ENCODE assay signal across 11 cellular contexts in the genomic region with DNA sequence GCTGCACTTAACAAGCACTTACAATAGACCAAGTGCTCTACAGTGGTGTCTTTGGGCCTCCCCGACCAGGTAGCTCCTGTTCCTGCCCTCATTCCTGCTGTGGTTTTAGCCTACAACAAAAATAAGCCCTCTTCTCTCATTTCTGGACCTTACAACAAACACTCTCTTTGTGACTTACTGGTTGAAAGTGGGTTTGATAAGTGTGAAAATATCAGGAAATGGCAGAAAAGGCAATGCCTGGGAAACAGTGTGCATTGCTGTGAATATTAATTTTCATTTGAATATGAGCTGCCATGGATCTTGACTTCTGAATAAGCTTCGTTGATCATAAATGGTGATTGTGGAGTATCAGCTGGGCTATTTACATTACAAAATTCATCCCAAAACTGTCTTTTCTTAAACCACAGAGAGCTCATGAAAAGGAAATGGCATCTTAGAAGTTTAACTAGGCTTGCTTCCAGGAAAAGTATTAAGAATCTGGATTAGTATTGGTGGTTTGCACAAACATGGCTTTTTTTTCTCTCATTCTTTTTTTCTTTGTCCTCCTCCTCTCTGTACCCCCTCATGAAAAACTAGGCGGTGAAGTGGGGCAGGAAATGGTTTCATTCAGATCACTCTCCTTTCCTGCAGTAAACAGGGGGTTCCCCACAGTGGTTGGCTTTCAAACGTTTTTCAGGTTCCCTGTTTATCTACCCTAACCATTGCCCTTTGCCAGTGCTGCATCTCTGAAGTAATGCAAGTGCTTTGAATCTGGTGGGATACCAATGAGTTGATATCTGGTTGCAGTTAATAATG. TPM values are rescaled to one million over a fixed set of nuclear protein-coding genes. Genes with fewer than 3 reads are reported as not detected.
DNase-seq lines count a peak whose midpoint lies in the region; ATAC-seq and TF ChIP-seq lines count a peak whose summit lies in the region.
"Had no signal": no experiment of that assay in that cellular context is flagged by ENCODE, and none has a peak within 500 bp of the region (broad histone marks: within the 10 kb centered on the region; RNA-seq: fewer than 3 reads in every experiment).

No MANE protein-coding gene starts in this region.

- H3K9me3 Mint-ChIP-seq in neural crest cell (no peaks in the 10 kb centered on the region), GM23338 (peaks cover 3% of the 10 kb centered on the region; the same call in 1 of the 3 replicates)

- H4K20me1 ChIP-seq in OCI-LY7 (ENCODE audit: insufficient read depth, low read length) (no peaks in the 10 kb centered on the region), GM23338 (replicated peaks; ENCODE audit: insufficient read depth) (no peaks in the 10 kb centered on the region)

- no peaks in the 10 kb centered on the region for H3K27me3 ChIP-seq in GM23338 (ENCODE audit: insufficient read depth)

- ATAC-seq in HG02678 (IDR thresholded peaks at IDR 0.05; ENCODE audit: unreplicated experiment) (peak; percentile 88), GM23338 (no peak)

- BruUV-seq in OCI-LY7 (replicated peaks; lab: Mats Ljungman, UMichigan) = no TSS peak

- H3K4me3 ChIP-seq in OCI-LY7 (ENCODE audit: low read depth, low read length, poor library complexity, severe bottlenecking) = peak overlapping the region; percentile 29
- H3K4me3 ChIP-seq in GM23338 = no peak overlapping the region
- H3K4me3 ChIP-seq in coronary artery = no peak overlapping the region
- H3K4me3 ChIP-seq: lung had no signal

- peak overlapping the region; percentile 12 for H3K27ac Mint-ChIP-seq in neural crest cell (ENCODE audit: unreplicated experiment)
- H3K27ac Mint-ChIP-seq in GM23338 = no peak overlapping the region

- H3F3A ChIP-seq in GM23338 (replicated peaks; ENCODE audit: low read depth) = no peaks in the 10 kb centered on the region

- CTCF ChIA-PET in OCI-LY7 (lab: Charles Lee; ENCODE audit: unreplicated experiment) = no interaction called here

- no peak overlapping the region for H3K4me3 Mint-ChIP-seq in neural crest cell
- H3K4me3 Mint-ChIP-seq in GM23338 = no peak overlapping the region

- H3K4me1 ChIP-seq in OCI-LY7 (ENCODE audit: insufficient read depth, low read length, poor library complexity, severe bottlenecking) (peaks cover 26% of the 10 kb centered on the region), GM23338 (ENCODE audit: insufficient read depth) (peaks cover 4% of the 10 kb centered on the region; the same call in 1 of the 2 replicates)

- H3K27ac ChIP-seq in OCI-LY7 (ENCODE audit: low read depth, low read length, poor library complexity, severe bottlenecking) (peak overlapping the region; percentile 26), GM23338 (ENCODE audit: low read depth) (no peak overlapping the region), coronary artery (no peak overlapping the region)
- H3K27ac ChIP-seq: 22Rv1, HL-60 had no signal

- H3K9me3 ChIP-seq in OCI-LY7 (ENCODE audit: low read length) = no peaks in the 10 kb centered on the region

- H3K36me3 Mint-ChIP-seq in neural crest cell (ENCODE audit: low read depth) (peaks cover 14% of the 10 kb centered on the region), GM23338 (ENCODE audit: low read depth) (no peaks in the 10 kb centered on the region)

- H2AFZ ChIP-seq in OCI-LY7 (ENCODE audit: low read length) (peak overlapping the region; percentile 97), GM23338 (no peak overlapping the region)

- H3K36me3 ChIP-seq in OCI-LY7 (ENCODE audit: insufficient read depth, low read length) (no peaks in the 10 kb centered on the region), GM23338 (ENCODE audit: insufficient read depth) (peaks cover 3% of the 10 kb centered on the region; the same call in 1 of the 2 replicates)

- intact Hi-C loops in OCI-LY7 (cut with micrococcal nuclease; ENCODE audit: unreplicated experiment) = no loop called here

- DNase-seq in NCI-H2029 treated with DMSO at 0.1 percent for 48 hours (lab: John Stamatoyannopoulos, UW) = peak; percentile 7
- no peak for DNase-seq in NCI-H2029 (lab: John Stamatoyannopoulos, UW)
- peak; percentile 55 for DNase-seq in OCI-LY7 (ENCODE audit: low spot score)
- no peak for DNase-seq in neural crest cell (ENCODE audit: low read depth, low spot score)
- DNase-seq in GM23338 (ENCODE audit: low spot score) = no peak
- DNase-seq in coronary artery (ENCODE audit: low spot score) = no peak
- DNase-seq in RKO (ENCODE audit: low spot score) = no peak

- H3K27me3 Mint-ChIP-seq in neural crest cell (ENCODE audit: low read depth) = peaks cover 4% of the 10 kb centered on the region
- H3K27me3 Mint-ChIP-seq in GM23338 (ENCODE audit: insufficient read depth, low read depth, poor library complexity) = peaks cover 11% of the 10 kb centered on the region

- H3K9me2 ChIP-seq in OCI-LY7 (ENCODE audit: insufficient read depth, low read length) = no peaks in the 10 kb centered on the region
- H3K9me2 ChIP-seq in GM23338 (ENCODE audit: insufficient read depth) = peaks cover 14% of the 10 kb centered on the region

- POLR2A ChIA-PET in OCI-LY7 (lab: Charles Lee) = interaction anchor here (0.6 to 0.8 kb wide), 3 partner anchors 30 to 747 kb away, joined by 3 read pairs; partner anchors contain the start of genes NR4A3 and TGFBR1

- H3K4me1 Mint-ChIP-seq in neural crest cell = no peaks in the 10 kb centered on the region
- peaks cover 9% of the 10 kb centered on the region; the same call in 2 of the 3 replicates for H3K4me1 Mint-ChIP-seq in GM23338

- H3K4me2 ChIP-seq in OCI-LY7 (ENCODE audit: low read length) (peak overlapping the region; percentile 48), GM23338 (no peak overlapping the region)

- H3K79me2 ChIP-seq in OCI-LY7 (ENCODE audit: insufficient read depth, low read depth, low read length) (no peaks in the 10 kb centered on the region), GM23338 (replicated peaks; ENCODE audit: insufficient read depth) (no peaks in the 10 kb centered on the region)

- no peak for TF ChIP-seq CTCF in OCI-LY7 (conservative IDR thresholded peaks at IDR 0.05; ENCODE audit: low read length)
- TF ChIP-seq CTCF in neural crest cell (conservative IDR thresholded peaks at IDR 0.05) = no peak
- TF ChIP-seq CTCF in GM23338 (conservative IDR thresholded peaks at IDR 0.05; ENCODE audit: low read depth in 2 of 2) = no peak
- TF ChIP-seq CTCF in coronary artery (IDR thresholded peaks at IDR 0.05) = no peak

TF ChIP-seq in GM23338, 12 proteins besides CTCF, POLR2A, EP300 and RAD21:
- TF ChIP-seq JUNB (IDR thresholded peaks at IDR 0.05; ENCODE audit: unreplicated experiment) = no peak
- TF ChIP-seq POLR2AphosphoS5 (IDR thresholded peaks at IDR 0.05; ENCODE audit: low read depth) = no peak
- TF ChIP-seq ZNF331 (CRISPR knock-in tag; IDR thresholded peaks at IDR 0.05; ENCODE audit: low read depth) = no peak
- TF ChIP-seq ETS1 (IDR thresholded peaks at IDR 0.05) = no peak

RNA-seq across cellular contexts. Expression of gene NR4A3, which starts 29.5 kb away (rescaled TPM):
- 0.13 and 0.18 TPM in 2 replicates for total RNA-seq in OCI-LY7 (2014; rRNA removed; shearing (Covaris generic))
- total RNA-seq in OCI-LY7 (2022) (0.46 and 0.74 TPM in 2 replicates), neural crest cell (0.91 and 0.93 TPM in 2 replicates)
- total RNA-seq in GM23338 (2014; rRNA removed; shearing (Covaris generic)) = 0.17 and 0.58 TPM in 2 replicates
- polyA plus RNA-seq in GM23338 (2016; fragmentation: Nextera tagmentation; extraction: Ambion mirVana) = 0.10 and 0.17 TPM in 2 replicates

RNA-seq across cellular contexts. Expression of gene STX17, which starts 55.2 kb away (rescaled TPM):
- total RNA-seq in OCI-LY7 (2014; rRNA removed; shearing (Covaris generic)) = 12.1 and 12.4 TPM in 2 replicates
- 18.6 and 21.5 TPM in 2 replicates for total RNA-seq in OCI-LY7 (2022)
- total RNA-seq in neural crest cell = 24.3 and 25.2 TPM in 2 replicates
- 16.3 and 24.2 TPM in 2 replicates for total RNA-seq in GM23338 (2014; rRNA removed; shearing (Covaris generic))
- polyA plus RNA-seq in GM23338 (2016; fragmentation: Nextera tagmentation; extraction: Ambion mirVana) = 10.7 and 12.9 TPM in 2 replicates

Comparison
In these comparisons a context has a peak if more than half of its experiments do, and no peak if none do; other contexts are left out.
1. DNase-seq: peak in NCI-H2029 treated with DMSO at 0.1 percent for 48 hours (single experiment) and OCI-LY7 (single experiment); none in NCI-H2029 (single experiment), neural crest cell (single experiment), GM23338 (single experiment), coronary artery (single experiment) and RKO (single experiment).